ENCODE assay signal across 9 cellular contexts in genomic region chr11:35179466-35180135, GRCh38. TPM values are rescaled to one million over a fixed set of nuclear protein-coding genes. Genes with fewer than 3 reads are reported as not detected.
DNase-seq lines count a peak whose midpoint lies in the region; TF ChIP-seq lines count a peak whose summit lies in the region.
"Had no signal": no experiment of that assay in that cellular context is flagged by ENCODE, and none has a peak within 500 bp of the region (broad histone marks: within the 10 kb centered on the region; RNA-seq: fewer than 3 reads in every experiment).

No MANE protein-coding gene starts in this region.

- peak overlapping the region in 6 of 7 donors; percentile 35 to 81 (median 72) for H3K27ac Mint-ChIP-seq in CD14-positive monocyte

- TF ChIP-seq CTCF in CD14-positive monocyte (IDR thresholded peaks at IDR 0.05) (no peak), coronary artery (IDR thresholded peaks at IDR 0.05) (no peak)

- no peaks in the 10 kb centered on the region for H3K36me3 ChIP-seq in neuronal stem cell (replicated peaks in 1 of 2; ENCODE audit: control insufficient read depth in 2 of 2, insufficient read depth in 2 of 2, low read length in 2 of 2)

- H3K27me3 ChIP-seq in neuronal stem cell (ENCODE audit: control insufficient read depth in 3 of 3, insufficient read depth in 3 of 3, low read depth in 1 of 3, low read length in 3 of 3), result no peaks in the 10 kb centered on the region

- no peak overlapping the region for H3K4me3 Mint-ChIP-seq in CD14-positive monocyte

- no peaks in the 10 kb centered on the region for H3K27me3 Mint-ChIP-seq in CD14-positive monocyte (ENCODE audit: low read depth in 3 of 3)

- H2BK15ac ChIP-seq in neuronal stem cell (ENCODE audit: low read length), result no peak overlapping the region

- intact Hi-C loops in CD14-positive monocyte (cut with micrococcal nuclease), result loop anchor here in 1 of 2 donors (10.0 kb wide), 1 partner anchor 205 kb away; no protein-coding TSS in a partner anchor

- no peak overlapping the region for H2AK5ac ChIP-seq in neuronal stem cell (ENCODE audit: low read depth, low read length)

- no peak overlapping the region for H4K91ac ChIP-seq in neuronal stem cell (ENCODE audit: low read depth, low read length, poor library complexity)

- H3K4me2 ChIP-seq in neuronal stem cell (ENCODE audit: insufficient read depth, low read length, poor library complexity, severe bottlenecking), result no peak overlapping the region

- no peak overlapping the region for H2BK5ac ChIP-seq in neuronal stem cell (ENCODE audit: low read length)

- H3K36me3 Mint-ChIP-seq in CD14-positive monocyte, result peaks cover 85 to 92% of the 10 kb centered on the region in 2 donors

- no peak overlapping the region for H3K9ac ChIP-seq in neuronal stem cell (ENCODE audit: low read depth, low read length, poor library complexity)

- no peak overlapping the region for H4K8ac ChIP-seq in neuronal stem cell (ENCODE audit: low read depth, low read length)

- WGBS in neuronal stem cell (ENCODE audit: extremely low coverage in 2 of 2, insufficient read length in 2 of 2, insufficient replicate concordance in 1 of 2), 2 donors, result no CpG with 5 or more reads among the region's 2 CpGs

- H3K14ac ChIP-seq in neuronal stem cell (ENCODE audit: low read length), result no peak overlapping the region

- no peak for DNase-seq in CD14-positive monocyte (ENCODE audit: low spot score)
- peak; percentile 43 for DNase-seq in NCI-H69 (lab: John Stamatoyannopoulos, UW)
- no peak for DNase-seq in coronary artery (ENCODE audit: low spot score)
- no peak for DNase-seq in neuronal stem cell (ENCODE audit: low spot score)
- DNase-seq in HK-2 (ENCODE audit: unreplicated experiment), result no peak
- DNase-seq in pons (ENCODE audit: low spot score), result no peak
- no peak for DNase-seq in NCI-H1930 (lab: John Stamatoyannopoulos, UW)
- DNase-seq in retina, result no peak
- DNase-seq: midbrain had no signal

- H3K23ac ChIP-seq in neuronal stem cell (ENCODE audit: low read depth, low read length, poor library complexity), result no peak overlapping the region

- peak overlapping the region; percentile 10 for H3K4me3 ChIP-seq in coronary artery
- H3K4me3 ChIP-seq in neuronal stem cell (ENCODE audit: low read length in 2 of 2), result no peak overlapping the region

- no peak overlapping the region for H3K18ac ChIP-seq in neuronal stem cell (ENCODE audit: low read length)

- no peaks in the 10 kb centered on the region for H3K79me1 ChIP-seq in neuronal stem cell (ENCODE audit: low read depth, low read length)

- peak overlapping the region; percentile 60 to 69 for H3K27ac ChIP-seq in coronary artery
- no peak overlapping the region for H3K27ac ChIP-seq in neuronal stem cell (replicated peaks; ENCODE audit: low read length)

- peaks cover 4 to 25% of the 10 kb centered on the region in 2 donors for H3K4me1 ChIP-seq in neuronal stem cell (ENCODE audit: control insufficient read depth in 2 of 2, insufficient read depth in 1 of 2, low read depth in 1 of 2, low read length in 2 of 2)

- H3K4me1 Mint-ChIP-seq in CD14-positive monocyte, result peaks cover 48% of the 10 kb centered on the region

- no peak overlapping the region for H2BK12ac ChIP-seq in neuronal stem cell (ENCODE audit: low read length)

- H3K4ac ChIP-seq in neuronal stem cell (ENCODE audit: low read length), result no peak overlapping the region

- H3K9me3 ChIP-seq in neuronal stem cell (replicated peaks in 1 of 2; ENCODE audit: control insufficient read depth in 2 of 2, insufficient read depth in 1 of 2, low read depth in 1 of 2, low read length in 2 of 2), result no peaks in the 10 kb centered on the region

- no peak overlapping the region for H2BK120ac ChIP-seq in neuronal stem cell (ENCODE audit: low read depth, low read length)

- H3K9me3 Mint-ChIP-seq in CD14-positive monocyte, result no peaks in the 10 kb centered on the region

- H2AFZ ChIP-seq in neuronal stem cell (ENCODE audit: low read length), result peak overlapping the region; percentile 13

RNA-seq across cellular contexts. Expression of gene CD44, which starts 40.6 kb away (rescaled TPM):
- 100 to 1,000 TPM; 415 to 531 TPM for polyA plus RNA-seq in CD14-positive monocyte
- polyA plus RNA-seq in neuronal stem cell (2013, experiment 1 of 2), result 1.6 TPM
- polyA plus RNA-seq in neuronal stem cell (2013, experiment 2 of 2), result 0.75 TPM
